In genomic region chr12:26770239-26771070, GRCh38 we compare ENCODE assay signal across 1 cellular context.
TF ChIP-seq lines count a peak whose summit lies in the region.

No MANE protein-coding gene starts in this region.

TF ChIP-seq in HepG2, 621 proteins besides CTCF, POLR2A, EP300 and RAD21 (continued from another document and continues in another):
- TF ChIP-seq THAP8 (CRISPR knock-in tag; IDR thresholded peaks at IDR 0.05; ENCODE audit: borderline replicate concordance) (no peak), CAMTA2 (CRISPR knock-in tag; IDR thresholded peaks at IDR 0.05; ENCODE audit: borderline replicate concordance) (no peak), ZNF724P (CRISPR knock-in tag; IDR thresholded peaks at IDR 0.05; ENCODE audit: borderline replicate concordance) (no peak), ZFP36L1 (CRISPR knock-in tag; IDR thresholded peaks at IDR 0.05) (no peak), TEAD3 (CRISPR knock-in tag; optimal IDR thresholded peaks at IDR 0.05; ENCODE audit: borderline replicate concordance) (peak; percentile 32), TARDBP (CRISPR knock-in tag; IDR thresholded peaks at IDR 0.05) (peak; percentile 38; the same call in 1 of the 2 replicates), CERS6 (CRISPR knock-in tag; IDR thresholded peaks at IDR 0.05) (no peak), ZNF136 (CRISPR knock-in tag; IDR thresholded peaks at IDR 0.05; ENCODE audit: low read depth) (no peak), ARID4A (CRISPR knock-in tag; IDR thresholded peaks at IDR 0.05; ENCODE audit: borderline replicate concordance) (peak; percentile 21; the same call in 1 of the 2 replicates), USF2 (IDR thresholded peaks at IDR 0.05; ENCODE audit: low read depth, low read length) (no peak), USF2 (CRISPR knock-in tag; IDR thresholded peaks at IDR 0.05; ENCODE audit: borderline replicate concordance) (no peak), POGZ (CRISPR knock-in tag; IDR thresholded peaks at IDR 0.05) (no peak), KMT2B (CRISPR knock-in tag; IDR thresholded peaks at IDR 0.05) (no peak), NRL (CRISPR knock-in tag; IDR thresholded peaks at IDR 0.05; ENCODE audit: borderline replicate concordance) (no peak), ZFP1 (CRISPR knock-in tag; IDR thresholded peaks at IDR 0.05) (no peak), HNRNPL (IDR thresholded peaks at IDR 0.05; ENCODE audit: low read depth, low read length) (no peak), SP5 (CRISPR knock-in tag; IDR thresholded peaks at IDR 0.05; ENCODE audit: borderline replicate concordance, low read depth) (no peak), ZKSCAN8 (CRISPR knock-in tag; IDR thresholded peaks at IDR 0.05; ENCODE audit: borderline replicate concordance) (no peak), HNF4G (IDR thresholded peaks at IDR 0.05; ENCODE audit: borderline replicate concordance, low read depth, low read length) (0 out of 2 replicates have a peak, but pooled peaks have one; percentile 47), HNF4G (CRISPR knock-in tag; IDR thresholded peaks at IDR 0.05; ENCODE audit: borderline replicate concordance, low read depth) (no peak), RBM22 (optimal IDR thresholded peaks at IDR 0.05; ENCODE audit: low read length) (peak; percentile 60), ZNF160 (CRISPR knock-in tag; IDR thresholded peaks at IDR 0.05) (no peak), ZNF678 (CRISPR knock-in tag; IDR thresholded peaks at IDR 0.05) (no peak), RFX1 (IDR thresholded peaks at IDR 0.05) (no peak), MAFK (conservative IDR thresholded peaks at IDR 0.05 in 1 of 2, IDR thresholded peaks at IDR 0.05 in 1 of 2; ENCODE audit: low read length in 2 of 2) (no peak), GFI1 (CRISPR knock-in tag; IDR thresholded peaks at IDR 0.05; ENCODE audit: borderline replicate concordance) (0 out of 2 replicates have a peak, but pooled peaks have one; percentile 23), FOXP1 (IDR thresholded peaks at IDR 0.05) (no peak), FOXP1 (CRISPR knock-in tag; IDR thresholded peaks at IDR 0.05) (peak; percentile 66), KAT7 (CRISPR knock-in tag; IDR thresholded peaks at IDR 0.05; ENCODE audit: borderline replicate concordance) (no peak), ZNF264 (CRISPR knock-in tag; IDR thresholded peaks at IDR 0.05) (no peak), ZFY (CRISPR knock-in tag; IDR thresholded peaks at IDR 0.05) (no peak), E2F1 (CRISPR knock-in tag; IDR thresholded peaks at IDR 0.05) (no peak), CCAR2 (optimal IDR thresholded peaks at IDR 0.05; ENCODE audit: low read depth, low read length) (no peak)
- TF ChIP-seq, protein P1, sequence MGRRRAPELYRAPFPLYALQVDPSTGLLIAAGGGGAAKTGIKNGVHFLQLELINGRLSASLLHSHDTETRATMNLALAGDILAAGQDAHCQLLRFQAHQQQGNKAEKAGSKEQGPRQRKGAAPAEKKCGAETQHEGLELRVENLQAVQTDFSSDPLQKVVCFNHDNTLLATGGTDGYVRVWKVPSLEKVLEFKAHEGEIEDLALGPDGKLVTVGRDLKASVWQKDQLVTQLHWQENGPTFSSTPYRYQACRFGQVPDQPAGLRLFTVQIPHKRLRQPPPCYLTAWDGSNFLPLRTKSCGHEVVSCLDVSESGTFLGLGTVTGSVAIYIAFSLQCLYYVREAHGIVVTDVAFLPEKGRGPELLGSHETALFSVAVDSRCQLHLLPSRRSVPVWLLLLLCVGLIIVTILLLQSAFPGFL (CRISPR knock-in tag; IDR thresholded peaks at IDR 0.05): no peak
- TF ChIP-seq, protein P2, sequence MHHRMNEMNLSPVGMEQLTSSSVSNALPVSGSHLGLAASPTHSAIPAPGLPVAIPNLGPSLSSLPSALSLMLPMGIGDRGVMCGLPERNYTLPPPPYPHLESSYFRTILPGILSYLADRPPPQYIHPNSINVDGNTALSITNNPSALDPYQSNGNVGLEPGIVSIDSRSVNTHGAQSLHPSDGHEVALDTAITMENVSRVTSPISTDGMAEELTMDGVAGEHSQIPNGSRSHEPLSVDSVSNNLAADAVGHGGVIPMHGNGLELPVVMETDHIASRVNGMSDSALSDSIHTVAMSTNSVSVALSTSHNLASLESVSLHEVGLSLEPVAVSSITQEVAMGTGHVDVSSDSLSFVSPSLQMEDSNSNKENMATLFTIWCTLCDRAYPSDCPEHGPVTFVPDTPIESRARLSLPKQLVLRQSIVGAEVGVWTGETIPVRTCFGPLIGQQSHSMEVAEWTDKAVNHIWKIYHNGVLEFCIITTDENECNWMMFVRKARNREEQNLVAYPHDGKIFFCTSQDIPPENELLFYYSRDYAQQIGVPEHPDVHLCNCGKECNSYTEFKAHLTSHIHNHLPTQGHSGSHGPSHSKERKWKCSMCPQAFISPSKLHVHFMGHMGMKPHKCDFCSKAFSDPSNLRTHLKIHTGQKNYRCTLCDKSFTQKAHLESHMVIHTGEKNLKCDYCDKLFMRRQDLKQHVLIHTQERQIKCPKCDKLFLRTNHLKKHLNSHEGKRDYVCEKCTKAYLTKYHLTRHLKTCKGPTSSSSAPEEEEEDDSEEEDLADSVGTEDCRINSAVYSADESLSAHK (CRISPR knock-in tag; IDR thresholded peaks at IDR 0.05; ENCODE audit: borderline replicate concordance): no peak
- TF ChIP-seq, protein P3, sequence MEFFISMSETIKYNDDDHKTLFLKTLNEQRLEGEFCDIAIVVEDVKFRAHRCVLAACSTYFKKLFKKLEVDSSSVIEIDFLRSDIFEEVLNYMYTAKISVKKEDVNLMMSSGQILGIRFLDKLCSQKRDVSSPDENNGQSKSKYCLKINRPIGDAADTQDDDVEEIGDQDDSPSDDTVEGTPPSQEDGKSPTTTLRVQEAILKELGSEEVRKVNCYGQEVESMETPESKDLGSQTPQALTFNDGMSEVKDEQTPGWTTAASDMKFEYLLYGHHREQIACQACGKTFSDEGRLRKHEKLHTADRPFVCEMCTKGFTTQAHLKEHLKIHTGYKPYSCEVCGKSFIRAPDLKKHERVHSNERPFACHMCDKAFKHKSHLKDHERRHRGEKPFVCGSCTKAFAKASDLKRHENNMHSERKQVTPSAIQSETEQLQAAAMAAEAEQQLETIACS (CRISPR knock-in tag; IDR thresholded peaks at IDR 0.05): no peak
- TF ChIP-seq, protein P4, sequence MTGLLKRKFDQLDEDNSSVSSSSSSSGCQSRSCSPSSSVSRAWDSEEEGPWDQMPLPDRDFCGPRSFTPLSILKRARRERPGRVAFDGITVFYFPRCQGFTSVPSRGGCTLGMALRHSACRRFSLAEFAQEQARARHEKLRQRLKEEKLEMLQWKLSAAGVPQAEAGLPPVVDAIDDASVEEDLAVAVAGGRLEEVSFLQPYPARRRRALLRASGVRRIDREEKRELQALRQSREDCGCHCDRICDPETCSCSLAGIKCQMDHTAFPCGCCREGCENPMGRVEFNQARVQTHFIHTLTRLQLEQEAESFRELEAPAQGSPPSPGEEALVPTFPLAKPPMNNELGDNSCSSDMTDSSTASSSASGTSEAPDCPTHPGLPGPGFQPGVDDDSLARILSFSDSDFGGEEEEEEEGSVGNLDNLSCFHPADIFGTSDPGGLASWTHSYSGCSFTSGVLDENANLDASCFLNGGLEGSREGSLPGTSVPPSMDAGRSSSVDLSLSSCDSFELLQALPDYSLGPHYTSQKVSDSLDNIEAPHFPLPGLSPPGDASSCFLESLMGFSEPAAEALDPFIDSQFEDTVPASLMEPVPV (CRISPR knock-in tag; IDR thresholded peaks at IDR 0.05): no peak
